6 cellular contexts compared by ENCODE assay signal in genomic region chr15:55637086-55637485, GRCh38.
"Had no signal": no experiment of that assay in that cellular context is flagged by ENCODE, and none has a peak within 500 bp of the region (broad histone marks: within the 10 kb centered on the region; RNA-seq: fewer than 3 reads in every experiment).

No MANE protein-coding gene starts in this region.

- DNase-seq: GM23248, GOT3, H7, HFFc6 had no signal

- H3K9ac ChIP-seq: GM23248 had no signal

- H3K4me3 ChIP-seq: GM23248, HAP-1 had no signal

- H3K9me3 ChIP-seq: HAP-1 had no signal

- H3K27ac ChIP-seq: GM23248, HL-60 had no signal

- H2AFZ ChIP-seq: GM23248 had no signal
